Comparison of ENCODE assay signal across 11 cellular contexts in the genomic region with DNA sequence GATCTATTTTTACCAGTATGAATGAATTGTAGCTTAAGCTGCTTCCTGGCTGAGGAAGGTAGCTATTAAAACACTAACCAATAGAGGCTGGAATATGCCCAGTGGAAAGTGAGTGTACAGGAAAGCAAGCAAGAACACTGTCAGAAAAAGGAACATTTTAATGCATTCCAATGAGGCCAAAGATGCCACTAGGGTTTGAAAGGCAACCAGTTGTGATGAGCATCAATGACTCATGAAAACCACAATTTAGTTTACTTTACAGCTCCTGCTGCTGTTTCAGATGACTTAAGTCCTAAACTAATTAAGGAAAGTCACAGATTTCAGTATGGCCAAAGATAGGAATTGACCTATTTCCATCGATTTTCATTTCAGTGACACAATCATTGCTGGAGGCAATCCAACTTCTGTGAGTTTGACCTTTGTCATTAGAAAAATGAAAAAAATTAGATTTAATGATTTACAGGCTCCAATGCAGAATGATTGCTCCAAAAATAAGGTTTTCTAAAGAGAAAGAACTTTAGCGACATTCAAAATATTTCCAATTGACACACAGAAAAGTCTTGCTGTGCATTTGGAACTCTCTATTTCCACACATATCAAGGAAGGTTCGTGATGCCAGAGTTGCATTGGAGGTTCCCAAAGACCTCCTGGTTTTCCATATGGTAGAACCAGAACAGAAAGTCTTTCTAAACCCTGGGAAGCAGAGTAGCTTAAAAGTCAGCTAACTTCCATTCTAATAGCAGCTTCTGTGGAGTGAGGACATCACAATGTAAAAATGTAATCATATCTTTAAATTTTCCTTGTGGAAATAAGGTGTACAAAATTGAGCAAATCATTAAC.
A peak's percentile ranks its signal among the peaks of the same experiment; 100 is the strongest.
DNase-seq lines count a peak whose midpoint lies in the region; ATAC-seq, FAIRE-seq and TF ChIP-seq lines count a peak whose summit lies in the region.
"Had no signal": no experiment of that assay in that cellular context is flagged by ENCODE, and none has a peak within 500 bp of the region (broad histone marks: within the 10 kb centered on the region; RNA-seq: fewer than 3 reads in every experiment).

No MANE protein-coding gene starts in this region.

- peaks cover 4% of the 10 kb centered on the region for H3K4me1 Mint-ChIP-seq in activated naive CD4-positive, alpha-beta T cell treated with anti-CD3 and anti-CD28 coated beads for 36 hours (ENCODE audit: low read depth)

- no peak overlapping the region for H3K27ac Mint-ChIP-seq in activated naive CD4-positive, alpha-beta T cell treated with anti-CD3 and anti-CD28 coated beads for 36 hours
- H3K27ac Mint-ChIP-seq: activated T-cell treated with anti-CD3 and anti-CD28 coated beads, Interleukin-2, amount 50 U/mL, for 72 hours had no signal

- H3K27ac ChIP-seq in Panc1 (ENCODE audit: low read length), result peak overlapping the region; percentile 7; the same call in 1 of the 2 replicates
- H3K27ac ChIP-seq: upper lobe of right lung had no signal

- no peaks in the 10 kb centered on the region for H3K36me3 Mint-ChIP-seq in activated naive CD4-positive, alpha-beta T cell treated with anti-CD3 and anti-CD28 coated beads for 36 hours (ENCODE audit: low read depth)

- in situ Hi-C loops in Panc1 (cut with HindIII; ENCODE audit: low pct_unique_long_range_greater_than_20kb, low sequenced_read_pairs), result no loop called here

- intact Hi-C loops in Panc1 (cut with micrococcal nuclease; ENCODE audit: unreplicated experiment), result no loop called here
- intact Hi-C loops in activated naive CD4-positive, alpha-beta T cell treated with anti-CD3 and anti-CD28 coated beads for 36 hours (cut with micrococcal nuclease), result no loop called here

- no peaks in the 10 kb centered on the region for H3K36me3 ChIP-seq in Panc1 (ENCODE audit: control insufficient read depth, insufficient read depth, low read length)
- H3K36me3 ChIP-seq: upper lobe of right lung had no signal

- H3K4me3 ChIP-seq in Panc1 (ENCODE audit: low read depth in 2 of 2, low read length in 2 of 2) (no peak overlapping the region), epithelial cell of proximal tubule (ENCODE audit: low read depth, low read length) (peak overlapping the region; percentile 38), skeletal muscle cell (ENCODE audit: low read depth, low read length) (no peak overlapping the region)
- H3K4me3 ChIP-seq: upper lobe of right lung had no signal

- TF ChIP-seq POLR2A in GM12891 (IDR thresholded peaks at IDR 0.05; ENCODE audit: low read depth, low read length), result no peak

- no peaks in the 10 kb centered on the region for H3K9me3 ChIP-seq in Panc1 (ENCODE audit: control insufficient read depth, insufficient read depth, low read depth, low read length)
- H3K9me3 ChIP-seq: upper lobe of right lung had no signal

- POLR2A ChIA-PET in Panc1 (lab: Charles Lee), result no interaction called here

- CTCF ChIA-PET in Panc1 (lab: Charles Lee), result no interaction called here
- CTCF ChIA-PET in activated naive CD4-positive, alpha-beta T cell treated with anti-CD3 and anti-CD28 coated beads for 36 hours (lab: Charles Lee), result no interaction called here

- ATAC-seq in Panc1 (peak; percentile 90), HG02938 (IDR thresholded peaks at IDR 0.05; ENCODE audit: unreplicated experiment) (no peak), GM21447 (IDR thresholded peaks at IDR 0.05; ENCODE audit: unreplicated experiment) (no peak)
- ATAC-seq: activated T-cell treated with anti-CD3 and anti-CD28 coated beads, Interleukin-2, amount 50 U/mL, for 72 hours; upper lobe of right lung had no signal

- FAIRE-seq in GM12891 (lab: Jason Lieb, UNC), result peak; percentile 31

- H3K27me3 Mint-ChIP-seq in activated naive CD4-positive, alpha-beta T cell treated with anti-CD3 and anti-CD28 coated beads for 36 hours (ENCODE audit: low read depth), result no peaks in the 10 kb centered on the region

- H3K9me3 Mint-ChIP-seq in activated naive CD4-positive, alpha-beta T cell treated with anti-CD3 and anti-CD28 coated beads for 36 hours, result no peaks in the 10 kb centered on the region
- H3K9me3 Mint-ChIP-seq: activated T-cell treated with anti-CD3 and anti-CD28 coated beads, Interleukin-2, amount 50 U/mL, for 72 hours had no signal

- DNase-seq in GM12891 (ENCODE audit: insufficient read length, low spot score) (no peak), Panc1 (ENCODE audit: low read depth, low spot score) (peak; percentile 95), epithelial cell of proximal tubule (ENCODE audit: low read depth) (peak; percentile 95), skeletal muscle cell (ENCODE audit: low read depth) (peak; percentile 94), ecto neural progenitor cell (ENCODE audit: low spot score) (no peak)
- no peak for DNase-seq in activated naive CD4-positive, alpha-beta T cell treated with anti-CD3 and anti-CD28 coated beads for 36 hours
- DNase-seq: activated T-cell treated with anti-CD3 and anti-CD28 coated beads, Interleukin-2, amount 50 U/mL, for 72 hours; hypothalamus; upper lobe of right lung had no signal

- no peaks in the 10 kb centered on the region for H3K27me3 ChIP-seq in Panc1 (ENCODE audit: control insufficient read depth, insufficient read depth, low read length)
- H3K27me3 ChIP-seq: upper lobe of right lung had no signal

- no peaks in the 10 kb centered on the region; the same call in 1 of the 2 replicates for H3K4me1 ChIP-seq in Panc1 (ENCODE audit: control insufficient read depth, insufficient read depth, low read length)
- H3K4me1 ChIP-seq: upper lobe of right lung had no signal

- no peak overlapping the region for H3K4me3 Mint-ChIP-seq in activated naive CD4-positive, alpha-beta T cell treated with anti-CD3 and anti-CD28 coated beads for 36 hours
- H3K4me3 Mint-ChIP-seq: activated T-cell treated with anti-CD3 and anti-CD28 coated beads, Interleukin-2, amount 50 U/mL, for 72 hours had no signal

- no peak; the same call in 1 of the 2 replicates for TF ChIP-seq CTCF in Panc1 (IDR thresholded peaks at IDR 0.05)
- peak; percentile 11 for TF ChIP-seq CTCF in epithelial cell of proximal tubule (conservative IDR thresholded peaks at IDR 0.05; ENCODE audit: low read depth, low read length)

- BruUV-seq in Panc1 (replicated peaks; lab: Mats Ljungman, UMichigan), result no TSS peak

TF ChIP-seq in GM12891, 5 proteins besides CTCF, POLR2A, EP300 and RAD21:
- no peak for TF ChIP-seq POU2F2 (IDR thresholded peaks at IDR 0.05; ENCODE audit: low read depth, low read length)

Comparison
In these comparisons a context has a peak if more than half of its experiments do, and no peak if none do; other contexts are left out.
1. DNase-seq: peak in Panc1 (single experiment), epithelial cell of proximal tubule (single experiment) and skeletal muscle cell (single experiment); none in GM12891 (single experiment), activated naive CD4-positive, alpha-beta T cell treated with anti-CD3 and anti-CD28 coated beads for 36 hours (single experiment) and ecto neural progenitor cell (single experiment).